ENCODE assay signal across 34 cellular contexts in the genomic region with DNA sequence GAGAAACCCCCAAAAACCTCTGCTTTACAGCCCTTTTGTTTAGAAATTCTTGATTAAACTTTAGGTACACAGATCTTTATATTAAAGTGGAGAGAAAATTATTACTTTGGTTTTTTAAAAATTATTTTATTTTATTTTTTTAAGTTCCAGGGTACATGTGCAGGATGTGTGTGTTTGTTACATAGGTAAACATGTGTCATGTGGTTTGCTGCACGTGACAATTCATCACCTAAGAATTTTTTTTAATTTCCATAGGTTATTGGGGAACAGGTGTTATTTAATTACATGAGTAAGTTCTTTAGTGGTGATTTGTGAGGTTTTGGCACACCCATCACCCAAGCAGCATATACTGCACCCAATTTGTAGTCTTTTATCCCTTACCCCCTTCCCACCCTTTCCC.
"Had no signal": no experiment of that assay in that cellular context is flagged by ENCODE, and none has a peak within 500 bp of the region (broad histone marks: within the 10 kb centered on the region; RNA-seq: fewer than 3 reads in every experiment).

No MANE protein-coding gene starts in this region.

- ATAC-seq: activated naive CD4-positive, alpha-beta T cell treated with anti-CD3 and anti-CD28 coated beads, Interleukin-2, amount 50 U/mL, for 72 hours; activated naive CD8-positive, alpha-beta T cell treated with anti-CD3 and anti-CD28 coated beads, Interleukin-2, amount 50 U/mL, for 24 hours; activated T-cell treated with anti-CD3 and anti-CD28 coated beads, Interleukin-2, amount 50 U/mL, for 4 hours; activated T-cell treated with anti-CD3 and anti-CD28 coated beads, Interleukin-2, amount 50 U/mL, for 72 hours; activated T-helper 17 cell treated with anti-CD3 and anti-CD28 coated beads, Interleukin-2, amount 50 U/mL, for 72 hours; body of pancreas had no signal

- H3K9me3 ChIP-seq: adrenal gland, ascending aorta, body of pancreas, breast epithelium had no signal

- DNase-seq: activated effector memory CD4-positive, alpha-beta T cell treated with anti-CD3 and anti-CD28 coated beads, Interleukin-2, amount 50 U/mL, for 16 hours; activated effector memory CD4-positive, alpha-beta T cell treated with Interleukin-2 at 50 U/mL for 16 hours; activated gamma-delta T cell; activated gamma-delta T cell treated with Interleukin-2 at 50 U/mL for 16 hours; activated naive CD4-positive, alpha-beta T cell; activated naive CD4-positive, alpha-beta T cell treated with anti-CD3 and anti-CD28 coated beads for 36 hours; activated naive CD4-positive, alpha-beta T cell treated with anti-CD3 and anti-CD28 coated beads, Interleukin-2, amount 10 ng/mL, durations not matched to agents 7 days and 5 days; activated naive CD4-positive, alpha-beta T cell treated with anti-CD3 and anti-CD28 coated beads, Interleukin-2, amount 50 U/mL, for 16 hours; activated naive CD4-positive, alpha-beta T cell treated with Interleukin-2 at 50 U/mL for 16 hours; activated naive CD8-positive, alpha-beta T cell treated with anti-CD3 and anti-CD28 coated beads for 36 hours; activated naive CD8-positive, alpha-beta T cell treated with anti-CD3 and anti-CD28 coated beads, Interleukin-2, amount 10 ng/mL, durations not matched to agents 7 days and 5 days; activated naive CD8-positive, alpha-beta T cell treated with anti-CD3 and anti-CD28 coated beads, Interleukin-2, amount 50 U/mL, for 24 hours; activated T-cell treated with anti-CD3 and anti-CD28 coated beads, Interleukin-2, amount 50 U/mL, for 1 hour; activated T-cell treated with anti-CD3 and anti-CD28 coated beads, Interleukin-2, amount 50 U/mL, for 24 hours; activated T-cell treated with anti-CD3 and anti-CD28 coated beads, Interleukin-2, amount 50 U/mL, for 4 hours; activated T-cell treated with anti-CD3 and anti-CD28 coated beads, Interleukin-2, amount 50 U/mL, for 48 hours; activated T-cell treated with anti-CD3 and anti-CD28 coated beads, Interleukin-2, amount 50 U/mL, for 72 hours; adrenal gland; amniotic stem cell; amygdala; anterior cingulate cortex; aorta; body of pancreas; brain microvascular endothelial cell; caudate nucleus; central memory CD4-positive, alpha-beta T cell; cerebellar nuclear complex had no signal

- H3K4me1 ChIP-seq: adrenal gland, ascending aorta, body of pancreas, breast epithelium had no signal

- H3K4me3 ChIP-seq: adrenal gland, ascending aorta, body of pancreas, breast epithelium, cardiac muscle cell had no signal

- H3K27me3 ChIP-seq: adrenal gland, ascending aorta, body of pancreas, brain microvascular endothelial cell, breast epithelium, cardiac muscle cell had no signal

- FAIRE-seq: astrocyte, bronchial epithelial cell had no signal

- H3K36me3 ChIP-seq: adrenal gland, ascending aorta, brain microvascular endothelial cell, breast epithelium, cardiac muscle cell had no signal

- H3K27ac ChIP-seq: adrenal gland, ascending aorta, body of pancreas, brain microvascular endothelial cell, breast epithelium, cardiac muscle cell had no signal
